Comparison of ENCODE assay signal across 28 cellular contexts in genomic region chr10:89297356-89297755, GRCh38. TPM values are rescaled to one million over a fixed set of nuclear protein-coding genes. Genes with fewer than 3 reads are reported as not detected.
A peak's percentile ranks its signal among the peaks of the same experiment; 100 is the strongest.
DNase-seq lines count a peak whose midpoint lies in the region; ATAC-seq and TF ChIP-seq lines count a peak whose summit lies in the region.
"Had no signal": no experiment of that assay in that cellular context is flagged by ENCODE, and none has a peak within 500 bp of the region (broad histone marks: within the 10 kb centered on the region; RNA-seq: fewer than 3 reads in every experiment).

No MANE protein-coding gene starts in this region.

- peak; percentile 36; the same call in 1 of the 2 replicates for ATAC-seq in Panc1
- no peak for ATAC-seq in stimulated activated memory B cell treated with anti-CD40 and anti-IgM and Interleukin-4, amounts not matched to agents 10 μg/mL and 1 μg/mL and 100 μg/mL, for 72 hours
- ATAC-seq: CD8-positive, alpha-beta T cell had no signal

- peak overlapping the region in 6 of 7 donors; percentile 79 to 97 (median 94) for H3K27ac Mint-ChIP-seq in CD14-positive monocyte
- H3K27ac Mint-ChIP-seq in stimulated activated memory B cell treated with anti-CD40 and anti-IgM and Interleukin-4, amounts not matched to agents 10 μg/mL and 1 μg/mL and 100 μg/mL, for 72 hours: peak overlapping the region; percentile 83
- H3K27ac Mint-ChIP-seq: CD8-positive, alpha-beta T cell had no signal

- no peak for DNase-seq in CD14-positive monocyte (ENCODE audit: low spot score)
- no peak for DNase-seq in Panc1 (ENCODE audit: low read depth, low spot score)
- peak; percentile 52 for DNase-seq in mesendoderm
- no peak for DNase-seq in NCI-H1417 treated with DMSO at 0.1 percent for 48 hours (lab: John Stamatoyannopoulos, UW)
- no peak for DNase-seq in epidermal melanocyte (ENCODE audit: insufficient read length, low spot score)
- no peak for DNase-seq in glomerular visceral epithelial cell (ENCODE audit: extremely low spot score)
- no peak for DNase-seq in cerebellar nuclear complex (lab: John Stamatoyannopoulos, UW)
- DNase-seq: C1 segment of cervical spinal cord; CD8-positive, alpha-beta T cell; DMS 273 treated with DMSO at 0.1 percent for 48 hours; DMS79; EL; GDM1; GOT3; HCEC 1CT; MM.1S; NCI-H1048; NCI-H1417; NCI-H1694 treated with DMSO at 0.1 percent for 48 hours; NCI-H2081; NCI-H2227 treated with DMSO at 0.1 percent for 48 hours; NCI-H69; SIG-M5 had no signal

- POLR2A ChIA-PET in Panc1 (lab: Charles Lee): no interaction called here

- peak overlapping the region in 1 of 2 donors; percentile 6 for H3K4me3 Mint-ChIP-seq in CD14-positive monocyte
- no peak overlapping the region for H3K4me3 Mint-ChIP-seq in stimulated activated memory B cell treated with anti-CD40 and anti-IgM and Interleukin-4, amounts not matched to agents 10 μg/mL and 1 μg/mL and 100 μg/mL, for 72 hours
- H3K4me3 Mint-ChIP-seq: CD8-positive, alpha-beta T cell had no signal

- no CpG with 5 or more reads among the region's 4 CpGs for WGBS in mesendoderm (ENCODE audit: extremely low coverage, insufficient coverage, low lambda C conversion rate)

- H3K4me2 ChIP-seq in mesendoderm (ENCODE audit: low read length): no peak overlapping the region
- H3K4me2 ChIP-seq: KMS-11 had no signal

- H4K8ac ChIP-seq in mesendoderm (ENCODE audit: low read depth, low read length): no peak overlapping the region

- no peak overlapping the region for H4K5ac ChIP-seq in mesendoderm (ENCODE audit: low read length)

- H3K27ac ChIP-seq in Panc1 (ENCODE audit: low read length) (0 out of 2 replicates have a peak overlapping the region, but pooled peaks have one; percentile 29), mesendoderm (ENCODE audit: low read depth, low read length) (no peak overlapping the region)
- H3K27ac ChIP-seq: KMS-11 had no signal

- no peak overlapping the region for H3K18ac ChIP-seq in mesendoderm (ENCODE audit: low read length)

- peaks cover 4% of the 10 kb centered on the region; the same call in 1 of the 2 replicates for H3K9me3 ChIP-seq in Panc1 (ENCODE audit: control insufficient read depth, insufficient read depth, low read depth, low read length)

- no peak overlapping the region for H3K56ac ChIP-seq in mesendoderm (ENCODE audit: low read length)

- in situ Hi-C loops in Panc1 (cut with HindIII; ENCODE audit: low pct_unique_long_range_greater_than_20kb, low sequenced_read_pairs): no loop called here

- peaks cover 0 to 3% (median 0%) of the 10 kb centered on the region in 3 donors for H3K27me3 Mint-ChIP-seq in CD14-positive monocyte (ENCODE audit: low read depth in 3 of 3)
- H3K27me3 Mint-ChIP-seq in stimulated activated memory B cell treated with anti-CD40 and anti-IgM and Interleukin-4, amounts not matched to agents 10 μg/mL and 1 μg/mL and 100 μg/mL, for 72 hours: no peaks in the 10 kb centered on the region
- H3K27me3 Mint-ChIP-seq: IgD-negative memory B cell had no signal

- H3K36me3 ChIP-seq in Panc1 (ENCODE audit: control insufficient read depth, insufficient read depth, low read length): no peaks in the 10 kb centered on the region
- peaks cover 2% of the 10 kb centered on the region for H3K36me3 ChIP-seq in mesendoderm (ENCODE audit: control insufficient read depth, insufficient read depth, low read length)

- intact Hi-C loops in CD14-positive monocyte (cut with micrococcal nuclease) (no loop called here), Panc1 (cut with micrococcal nuclease; ENCODE audit: unreplicated experiment) (no loop called here)

- no peaks in the 10 kb centered on the region for H3K27me3 ChIP-seq in Panc1 (ENCODE audit: control insufficient read depth, insufficient read depth, low read length)
- H3K27me3 ChIP-seq in mesendoderm (ENCODE audit: insufficient read depth, low read length, poor library complexity): no peaks in the 10 kb centered on the region

- peaks cover 0 to 3% (median 1%) of the 10 kb centered on the region in 7 donors for H3K9me3 Mint-ChIP-seq in CD14-positive monocyte
- peaks cover 2% of the 10 kb centered on the region for H3K9me3 Mint-ChIP-seq in stimulated activated memory B cell treated with anti-CD40 and anti-IgM and Interleukin-4, amounts not matched to agents 10 μg/mL and 1 μg/mL and 100 μg/mL, for 72 hours

- TF ChIP-seq CTCF in CD14-positive monocyte (IDR thresholded peaks at IDR 0.05): no peak
- no peak for TF ChIP-seq CTCF in Panc1 (IDR thresholded peaks at IDR 0.05)

- H2BK120ac ChIP-seq in mesendoderm (ENCODE audit: low read depth, low read length): no peak overlapping the region

- H3K79me2 ChIP-seq in mesendoderm (ENCODE audit: control insufficient read depth, insufficient read depth, low read length): no peaks in the 10 kb centered on the region

- no peak overlapping the region for H3K23ac ChIP-seq in mesendoderm (ENCODE audit: low read length)

- H2AK5ac ChIP-seq in mesendoderm (ENCODE audit: low read length): no peak overlapping the region

- H3K4me1 ChIP-seq in Panc1 (ENCODE audit: control insufficient read depth, insufficient read depth, low read length) (no peaks in the 10 kb centered on the region; the same call in 1 of the 2 replicates), mesendoderm (ENCODE audit: control insufficient read depth, low read depth, low read length) (no peaks in the 10 kb centered on the region)

- no TSS peak for BruUV-seq in Panc1 (replicated peaks; lab: Mats Ljungman, UMichigan)

- H3K79me1 ChIP-seq in mesendoderm (ENCODE audit: low read length): no peaks in the 10 kb centered on the region

- CTCF ChIA-PET in Panc1 (lab: Charles Lee): no interaction called here

- H3K4me3 ChIP-seq in Panc1 (ENCODE audit: low read depth in 2 of 2, low read length in 2 of 2): no peak overlapping the region
- no peak overlapping the region for H3K4me3 ChIP-seq in mesendoderm (ENCODE audit: low read length)
- H3K4me3 ChIP-seq: GM12878, SK-N-MC had no signal

- H3K36me3 Mint-ChIP-seq in CD14-positive monocyte: no peaks in the 10 kb centered on the region
- no peaks in the 10 kb centered on the region for H3K36me3 Mint-ChIP-seq in stimulated activated memory B cell treated with anti-CD40 and anti-IgM and Interleukin-4, amounts not matched to agents 10 μg/mL and 1 μg/mL and 100 μg/mL, for 72 hours
- H3K36me3 Mint-ChIP-seq: IgD-negative memory B cell had no signal

- no peak overlapping the region for H2BK5ac ChIP-seq in mesendoderm (ENCODE audit: low read length)

- H3K4ac ChIP-seq in mesendoderm (ENCODE audit: low read depth, low read length): no peak overlapping the region

- peaks cover 53% of the 10 kb centered on the region for H3K4me1 Mint-ChIP-seq in CD14-positive monocyte
- peaks cover 32% of the 10 kb centered on the region for H3K4me1 Mint-ChIP-seq in stimulated activated memory B cell treated with anti-CD40 and anti-IgM and Interleukin-4, amounts not matched to agents 10 μg/mL and 1 μg/mL and 100 μg/mL, for 72 hours

- no peak overlapping the region for H2BK15ac ChIP-seq in mesendoderm (replicated peaks; ENCODE audit: low read depth)

- H3K9ac ChIP-seq in mesendoderm (ENCODE audit: low read length): no peak overlapping the region
- H3K9ac ChIP-seq: KMS-11 had no signal

RNA-seq across cellular contexts. Expression of gene IFIT2, which starts 4.5 kb away (rescaled TPM):
- 10 to 100 TPM; 15.5 to 25.2 TPM for polyA plus RNA-seq in CD14-positive monocyte
- total RNA-seq in Panc1 (2021; ENCODE audit: unreplicated experiment): 31.6 TPM
- 6.9 TPM for polyA plus RNA-seq in Panc1 (2012; ENCODE audit: insufficient read length)
- 2.3 TPM for polyA plus RNA-seq in mesendoderm (2013, experiment 1 of 2)
- polyA plus RNA-seq in mesendoderm (2013, experiment 2 of 2): 2.3 TPM

RNA-seq across cellular contexts. Expression of gene IFIT3, which starts 30.4 kb away (rescaled TPM):
- polyA plus RNA-seq in CD14-positive monocyte: 10 to 100 TPM; 26.4 to 38.0 TPM
- 29.8 TPM for total RNA-seq in Panc1 (2021; ENCODE audit: unreplicated experiment)
- 5.2 TPM for polyA plus RNA-seq in Panc1 (2012; ENCODE audit: insufficient read length)
- 5.0 TPM for polyA plus RNA-seq in mesendoderm (2013, experiment 1 of 2)
- polyA plus RNA-seq in mesendoderm (2013, experiment 2 of 2): 4.9 TPM

RNA-seq across cellular contexts. Expression of gene LIPA, which starts 45.8 kb away (rescaled TPM):
- polyA plus RNA-seq in CD14-positive monocyte: 100 to 1,000 TPM; 289 to 353 TPM
- 172 TPM for total RNA-seq in Panc1 (2021; ENCODE audit: unreplicated experiment)
- 69.3 TPM for polyA plus RNA-seq in Panc1 (2012; ENCODE audit: insufficient read length)
- 39.3 TPM for polyA plus RNA-seq in mesendoderm (2013, experiment 1 of 2)
- 38.4 TPM for polyA plus RNA-seq in mesendoderm (2013, experiment 2 of 2)
